1 cellular context compared by ENCODE assay signal in the genomic region with DNA sequence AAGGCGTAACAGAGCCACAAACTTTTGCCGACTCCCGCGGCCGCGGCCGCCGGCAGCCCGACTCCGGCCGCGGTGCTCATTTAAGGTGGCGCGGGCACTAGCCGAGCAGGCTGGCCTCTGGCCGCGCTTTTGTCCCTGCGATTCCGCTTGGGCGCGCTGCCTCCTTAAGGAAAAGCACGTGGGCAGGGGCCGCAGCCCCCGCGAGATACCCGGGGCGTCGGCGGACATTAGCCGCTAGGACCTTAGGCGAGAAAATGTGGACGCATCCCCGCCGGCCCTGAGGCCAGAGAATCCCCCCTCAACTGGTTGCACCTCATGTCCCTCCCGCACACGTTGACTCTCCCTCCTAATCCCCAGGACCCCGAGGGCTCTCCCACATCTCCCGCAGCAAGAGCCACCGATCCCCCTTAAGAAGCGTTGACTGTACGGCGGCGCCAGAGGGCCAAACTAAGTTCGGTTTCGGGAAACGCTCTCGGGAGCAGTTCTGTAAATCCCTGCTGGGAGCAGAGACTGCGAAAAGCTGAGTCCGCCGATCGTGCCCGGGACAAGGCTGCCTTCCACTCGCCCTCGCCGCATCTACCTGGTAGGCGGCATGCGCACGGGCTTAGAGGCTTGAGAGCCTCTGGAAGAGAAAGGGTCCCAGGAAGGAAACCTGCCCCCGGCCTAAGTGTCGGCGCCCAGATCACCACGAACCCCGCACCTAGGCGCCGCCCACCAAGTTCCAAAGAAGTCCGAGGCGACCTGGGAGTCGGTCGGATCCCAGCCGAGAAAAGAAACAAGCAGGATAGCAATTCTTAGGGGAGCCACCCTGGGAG.
TF ChIP-seq lines count a peak whose summit lies in the region.

No MANE protein-coding gene starts in this region.

TF ChIP-seq in WTC11, 78 proteins besides CTCF, POLR2A, EP300 and RAD21 (continued from another document and continues in another):
- TF ChIP-seq, protein P1, sequence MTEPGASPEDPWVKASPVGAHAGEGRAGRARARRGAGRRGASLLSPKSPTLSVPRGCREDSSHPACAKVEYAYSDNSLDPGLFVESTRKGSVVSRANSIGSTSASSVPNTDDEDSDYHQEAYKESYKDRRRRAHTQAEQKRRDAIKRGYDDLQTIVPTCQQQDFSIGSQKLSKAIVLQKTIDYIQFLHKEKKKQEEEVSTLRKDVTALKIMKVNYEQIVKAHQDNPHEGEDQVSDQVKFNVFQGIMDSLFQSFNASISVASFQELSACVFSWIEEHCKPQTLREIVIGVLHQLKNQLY (CRISPR knock-in tag; IDR thresholded peaks at IDR 0.05), result no peak
- TF ChIP-seq ZNF263 (CRISPR knock-in tag; IDR thresholded peaks at IDR 0.05; ENCODE audit: low read depth), result no peak; the same call in 1 of the 2 replicates
- TF ChIP-seq SP1 (CRISPR knock-in tag; conservative IDR thresholded peaks at IDR 0.05), result no peak; the same call in 1 of the 2 replicates
- 0 out of 2 replicates have a peak, but pooled peaks have one; percentile 19 for TF ChIP-seq ZNF423 (CRISPR knock-in tag; IDR thresholded peaks at IDR 0.05)
- TF ChIP-seq ESRRA (CRISPR knock-in tag; IDR thresholded peaks at IDR 0.05; ENCODE audit: borderline replicate concordance), result 0 out of 2 replicates have a peak, but pooled peaks have one; percentile 16
- 0 out of 2 replicates have a peak, but pooled peaks have one; percentile 44 for TF ChIP-seq TEAD4 (CRISPR knock-in tag; IDR thresholded peaks at IDR 0.05)
- TF ChIP-seq GABPB1 (CRISPR knock-in tag; IDR thresholded peaks at IDR 0.05), result peak; percentile 29; the same call in 1 of the 2 replicates
- TF ChIP-seq, protein P2, sequence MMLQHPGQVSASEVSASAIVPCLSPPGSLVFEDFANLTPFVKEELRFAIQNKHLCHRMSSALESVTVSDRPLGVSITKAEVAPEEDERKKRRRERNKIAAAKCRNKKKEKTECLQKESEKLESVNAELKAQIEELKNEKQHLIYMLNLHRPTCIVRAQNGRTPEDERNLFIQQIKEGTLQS (CRISPR knock-in tag; conservative IDR thresholded peaks at IDR 0.05), result no peak
- TF ChIP-seq CBFB (CRISPR knock-in tag; IDR thresholded peaks at IDR 0.05; ENCODE audit: low read depth), result 0 out of 2 replicates have a peak, but pooled peaks have one; percentile 41
- no peak for TF ChIP-seq PRRX2 (CRISPR knock-in tag; IDR thresholded peaks at IDR 0.05)
- no peak for TF ChIP-seq NFATC4 (CRISPR knock-in tag; IDR thresholded peaks at IDR 0.05)
- peak; percentile 60; the same call in 1 of the 2 replicates for TF ChIP-seq MYBL2 (CRISPR knock-in tag; IDR thresholded peaks at IDR 0.05)
- TF ChIP-seq, protein P3, sequence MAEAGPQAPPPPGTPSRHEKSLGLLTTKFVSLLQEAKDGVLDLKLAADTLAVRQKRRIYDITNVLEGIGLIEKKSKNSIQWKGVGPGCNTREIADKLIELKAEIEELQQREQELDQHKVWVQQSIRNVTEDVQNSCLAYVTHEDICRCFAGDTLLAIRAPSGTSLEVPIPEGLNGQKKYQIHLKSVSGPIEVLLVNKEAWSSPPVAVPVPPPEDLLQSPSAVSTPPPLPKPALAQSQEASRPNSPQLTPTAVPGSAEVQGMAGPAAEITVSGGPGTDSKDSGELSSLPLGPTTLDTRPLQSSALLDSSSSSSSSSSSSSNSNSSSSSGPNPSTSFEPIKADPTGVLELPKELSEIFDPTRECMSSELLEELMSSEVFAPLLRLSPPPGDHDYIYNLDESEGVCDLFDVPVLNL (CRISPR knock-in tag; IDR thresholded peaks at IDR 0.05; ENCODE audit: borderline replicate concordance, low read depth), result no peak
- TF ChIP-seq, protein P4, sequence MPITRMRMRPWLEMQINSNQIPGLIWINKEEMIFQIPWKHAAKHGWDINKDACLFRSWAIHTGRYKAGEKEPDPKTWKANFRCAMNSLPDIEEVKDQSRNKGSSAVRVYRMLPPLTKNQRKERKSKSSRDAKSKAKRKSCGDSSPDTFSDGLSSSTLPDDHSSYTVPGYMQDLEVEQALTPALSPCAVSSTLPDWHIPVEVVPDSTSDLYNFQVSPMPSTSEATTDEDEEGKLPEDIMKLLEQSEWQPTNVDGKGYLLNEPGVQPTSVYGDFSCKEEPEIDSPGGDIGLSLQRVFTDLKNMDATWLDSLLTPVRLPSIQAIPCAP (CRISPR knock-in tag; IDR thresholded peaks at IDR 0.05), result no peak
- TF ChIP-seq CREB1 (CRISPR knock-in tag; IDR thresholded peaks at IDR 0.05), result no peak
- TF ChIP-seq JUN (CRISPR knock-in tag; IDR thresholded peaks at IDR 0.05), result no peak
- TF ChIP-seq, protein P5, sequence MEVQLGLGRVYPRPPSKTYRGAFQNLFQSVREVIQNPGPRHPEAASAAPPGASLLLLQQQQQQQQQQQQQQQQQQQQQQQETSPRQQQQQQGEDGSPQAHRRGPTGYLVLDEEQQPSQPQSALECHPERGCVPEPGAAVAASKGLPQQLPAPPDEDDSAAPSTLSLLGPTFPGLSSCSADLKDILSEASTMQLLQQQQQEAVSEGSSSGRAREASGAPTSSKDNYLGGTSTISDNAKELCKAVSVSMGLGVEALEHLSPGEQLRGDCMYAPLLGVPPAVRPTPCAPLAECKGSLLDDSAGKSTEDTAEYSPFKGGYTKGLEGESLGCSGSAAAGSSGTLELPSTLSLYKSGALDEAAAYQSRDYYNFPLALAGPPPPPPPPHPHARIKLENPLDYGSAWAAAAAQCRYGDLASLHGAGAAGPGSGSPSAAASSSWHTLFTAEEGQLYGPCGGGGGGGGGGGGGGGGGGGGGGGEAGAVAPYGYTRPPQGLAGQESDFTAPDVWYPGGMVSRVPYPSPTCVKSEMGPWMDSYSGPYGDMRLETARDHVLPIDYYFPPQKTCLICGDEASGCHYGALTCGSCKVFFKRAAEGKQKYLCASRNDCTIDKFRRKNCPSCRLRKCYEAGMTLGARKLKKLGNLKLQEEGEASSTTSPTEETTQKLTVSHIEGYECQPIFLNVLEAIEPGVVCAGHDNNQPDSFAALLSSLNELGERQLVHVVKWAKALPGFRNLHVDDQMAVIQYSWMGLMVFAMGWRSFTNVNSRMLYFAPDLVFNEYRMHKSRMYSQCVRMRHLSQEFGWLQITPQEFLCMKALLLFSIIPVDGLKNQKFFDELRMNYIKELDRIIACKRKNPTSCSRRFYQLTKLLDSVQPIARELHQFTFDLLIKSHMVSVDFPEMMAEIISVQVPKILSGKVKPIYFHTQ (CRISPR knock-in tag; IDR thresholded peaks at IDR 0.05), result no peak
- no peak for TF ChIP-seq SOX15 (CRISPR knock-in tag; IDR thresholded peaks at IDR 0.05)
- TF ChIP-seq, protein P6, sequence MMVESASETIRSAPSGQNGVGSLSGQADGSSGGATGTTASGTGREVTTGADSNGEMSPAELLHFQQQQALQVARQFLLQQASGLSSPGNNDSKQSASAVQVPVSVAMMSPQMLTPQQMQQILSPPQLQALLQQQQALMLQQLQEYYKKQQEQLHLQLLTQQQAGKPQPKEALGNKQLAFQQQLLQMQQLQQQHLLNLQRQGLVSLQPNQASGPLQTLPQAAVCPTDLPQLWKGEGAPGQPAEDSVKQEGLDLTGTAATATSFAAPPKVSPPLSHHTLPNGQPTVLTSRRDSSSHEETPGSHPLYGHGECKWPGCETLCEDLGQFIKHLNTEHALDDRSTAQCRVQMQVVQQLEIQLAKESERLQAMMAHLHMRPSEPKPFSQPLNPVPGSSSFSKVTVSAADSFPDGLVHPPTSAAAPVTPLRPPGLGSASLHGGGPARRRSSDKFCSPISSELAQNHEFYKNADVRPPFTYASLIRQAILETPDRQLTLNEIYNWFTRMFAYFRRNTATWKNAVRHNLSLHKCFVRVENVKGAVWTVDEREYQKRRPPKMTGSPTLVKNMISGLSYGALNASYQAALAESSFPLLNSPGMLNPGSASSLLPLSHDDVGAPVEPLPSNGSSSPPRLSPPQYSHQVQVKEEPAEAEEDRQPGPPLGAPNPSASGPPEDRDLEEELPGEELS (CRISPR knock-in tag; IDR thresholded peaks at IDR 0.05), result no peak
- TF ChIP-seq, protein P7, sequence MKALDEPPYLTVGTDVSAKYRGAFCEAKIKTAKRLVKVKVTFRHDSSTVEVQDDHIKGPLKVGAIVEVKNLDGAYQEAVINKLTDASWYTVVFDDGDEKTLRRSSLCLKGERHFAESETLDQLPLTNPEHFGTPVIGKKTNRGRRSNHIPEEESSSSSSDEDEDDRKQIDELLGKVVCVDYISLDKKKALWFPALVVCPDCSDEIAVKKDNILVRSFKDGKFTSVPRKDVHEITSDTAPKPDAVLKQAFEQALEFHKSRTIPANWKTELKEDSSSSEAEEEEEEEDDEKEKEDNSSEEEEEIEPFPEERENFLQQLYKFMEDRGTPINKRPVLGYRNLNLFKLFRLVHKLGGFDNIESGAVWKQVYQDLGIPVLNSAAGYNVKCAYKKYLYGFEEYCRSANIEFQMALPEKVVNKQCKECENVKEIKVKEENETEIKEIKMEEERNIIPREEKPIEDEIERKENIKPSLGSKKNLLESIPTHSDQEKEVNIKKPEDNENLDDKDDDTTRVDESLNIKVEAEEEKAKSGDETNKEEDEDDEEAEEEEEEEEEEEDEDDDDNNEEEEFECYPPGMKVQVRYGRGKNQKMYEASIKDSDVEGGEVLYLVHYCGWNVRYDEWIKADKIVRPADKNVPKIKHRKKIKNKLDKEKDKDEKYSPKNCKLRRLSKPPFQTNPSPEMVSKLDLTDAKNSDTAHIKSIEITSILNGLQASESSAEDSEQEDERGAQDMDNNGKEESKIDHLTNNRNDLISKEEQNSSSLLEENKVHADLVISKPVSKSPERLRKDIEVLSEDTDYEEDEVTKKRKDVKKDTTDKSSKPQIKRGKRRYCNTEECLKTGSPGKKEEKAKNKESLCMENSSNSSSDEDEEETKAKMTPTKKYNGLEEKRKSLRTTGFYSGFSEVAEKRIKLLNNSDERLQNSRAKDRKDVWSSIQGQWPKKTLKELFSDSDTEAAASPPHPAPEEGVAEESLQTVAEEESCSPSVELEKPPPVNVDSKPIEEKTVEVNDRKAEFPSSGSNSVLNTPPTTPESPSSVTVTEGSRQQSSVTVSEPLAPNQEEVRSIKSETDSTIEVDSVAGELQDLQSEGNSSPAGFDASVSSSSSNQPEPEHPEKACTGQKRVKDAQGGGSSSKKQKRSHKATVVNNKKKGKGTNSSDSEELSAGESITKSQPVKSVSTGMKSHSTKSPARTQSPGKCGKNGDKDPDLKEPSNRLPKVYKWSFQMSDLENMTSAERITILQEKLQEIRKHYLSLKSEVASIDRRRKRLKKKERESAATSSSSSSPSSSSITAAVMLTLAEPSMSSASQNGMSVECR (CRISPR knock-in tag; IDR thresholded peaks at IDR 0.05; ENCODE audit: borderline replicate concordance), result peak; percentile 31; the same call in 1 of the 2 replicates
- TF ChIP-seq CREM (CRISPR knock-in tag; IDR thresholded peaks at IDR 0.05), result no peak
- TF ChIP-seq, protein P8, sequence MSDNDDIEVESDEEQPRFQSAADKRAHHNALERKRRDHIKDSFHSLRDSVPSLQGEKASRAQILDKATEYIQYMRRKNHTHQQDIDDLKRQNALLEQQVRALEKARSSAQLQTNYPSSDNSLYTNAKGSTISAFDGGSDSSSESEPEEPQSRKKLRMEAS (CRISPR knock-in tag; IDR thresholded peaks at IDR 0.05), result peak; percentile 89
- no peak for TF ChIP-seq OVOL2 (CRISPR knock-in tag; IDR thresholded peaks at IDR 0.05; ENCODE audit: borderline replicate concordance)
- 0 out of 2 replicates have a peak, but pooled peaks have one; percentile 17 for TF ChIP-seq KAT7 (CRISPR knock-in tag; IDR thresholded peaks at IDR 0.05; ENCODE audit: borderline replicate concordance)
- TF ChIP-seq, protein P9, sequence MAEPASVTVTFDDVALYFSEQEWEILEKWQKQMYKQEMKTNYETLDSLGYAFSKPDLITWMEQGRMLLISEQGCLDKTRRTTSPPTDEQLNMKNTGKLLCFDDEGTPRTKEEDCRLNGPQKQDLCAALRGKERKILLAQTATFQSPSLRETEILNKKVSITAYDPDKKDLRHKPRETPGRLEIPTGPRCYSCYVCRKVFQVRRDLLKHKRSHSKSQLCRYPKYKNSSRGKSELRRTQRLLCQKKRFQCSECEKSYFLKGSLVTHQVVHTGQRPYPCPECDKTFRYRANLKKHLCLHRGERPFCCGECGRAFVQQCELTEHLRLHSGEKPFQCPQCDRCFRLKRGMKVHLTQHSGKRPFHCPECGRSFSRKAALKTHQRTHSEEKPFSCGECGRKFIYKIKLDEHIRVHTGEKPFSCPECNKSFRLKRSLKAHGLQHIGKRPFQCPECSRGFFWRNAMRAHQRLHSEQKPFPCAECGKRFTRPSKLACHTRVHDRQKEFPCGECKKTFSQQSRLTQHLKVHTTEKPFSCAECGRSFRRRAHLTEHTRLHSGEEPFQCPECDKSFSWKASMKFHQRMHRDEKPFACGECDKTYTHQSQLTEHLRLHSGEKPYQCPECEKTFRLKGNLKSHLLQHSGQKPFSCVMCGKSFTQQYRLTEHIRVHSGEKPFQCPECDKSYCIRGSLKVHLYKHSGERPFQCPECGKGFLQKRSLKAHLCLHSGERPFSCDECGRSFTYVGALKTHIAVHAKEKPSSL (CRISPR knock-in tag; conservative IDR thresholded peaks at IDR 0.05), result no peak
- TF ChIP-seq, protein P10, sequence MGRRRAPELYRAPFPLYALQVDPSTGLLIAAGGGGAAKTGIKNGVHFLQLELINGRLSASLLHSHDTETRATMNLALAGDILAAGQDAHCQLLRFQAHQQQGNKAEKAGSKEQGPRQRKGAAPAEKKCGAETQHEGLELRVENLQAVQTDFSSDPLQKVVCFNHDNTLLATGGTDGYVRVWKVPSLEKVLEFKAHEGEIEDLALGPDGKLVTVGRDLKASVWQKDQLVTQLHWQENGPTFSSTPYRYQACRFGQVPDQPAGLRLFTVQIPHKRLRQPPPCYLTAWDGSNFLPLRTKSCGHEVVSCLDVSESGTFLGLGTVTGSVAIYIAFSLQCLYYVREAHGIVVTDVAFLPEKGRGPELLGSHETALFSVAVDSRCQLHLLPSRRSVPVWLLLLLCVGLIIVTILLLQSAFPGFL (CRISPR knock-in tag; IDR thresholded peaks at IDR 0.05; ENCODE audit: borderline replicate concordance), result 0 out of 2 replicates have a peak, but pooled peaks have one; percentile 75
- TF ChIP-seq, protein P11, sequence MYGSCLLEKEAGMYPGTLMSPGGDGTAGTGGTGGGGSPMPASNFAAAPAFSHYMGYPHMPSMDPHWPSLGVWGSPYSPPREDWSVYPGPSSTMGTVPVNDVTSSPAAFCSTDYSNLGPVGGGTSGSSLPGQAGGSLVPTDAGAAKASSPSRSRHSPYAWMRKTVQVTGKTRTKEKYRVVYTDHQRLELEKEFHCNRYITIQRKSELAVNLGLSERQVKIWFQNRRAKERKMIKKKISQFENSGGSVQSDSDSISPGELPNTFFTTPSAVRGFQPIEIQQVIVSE (CRISPR knock-in tag; IDR thresholded peaks at IDR 0.05; ENCODE audit: borderline replicate concordance), result no peak
- no peak for TF ChIP-seq EMX1 (CRISPR knock-in tag; IDR thresholded peaks at IDR 0.05)
- no peak for TF ChIP-seq NFYB (CRISPR knock-in tag; conservative IDR thresholded peaks at IDR 0.05; ENCODE audit: low read depth)
- no peak for TF ChIP-seq MXD4 (CRISPR knock-in tag; IDR thresholded peaks at IDR 0.05; ENCODE audit: borderline replicate concordance)
- no peak for TF ChIP-seq TEAD1 (CRISPR knock-in tag; IDR thresholded peaks at IDR 0.05)
- TF ChIP-seq ZNF232 (CRISPR knock-in tag; IDR thresholded peaks at IDR 0.05), result peak; percentile 83
- TF ChIP-seq ETV6 (CRISPR knock-in tag; IDR thresholded peaks at IDR 0.05), result 0 out of 2 replicates have a peak, but pooled peaks have one; percentile 31
- TF ChIP-seq, protein P12, sequence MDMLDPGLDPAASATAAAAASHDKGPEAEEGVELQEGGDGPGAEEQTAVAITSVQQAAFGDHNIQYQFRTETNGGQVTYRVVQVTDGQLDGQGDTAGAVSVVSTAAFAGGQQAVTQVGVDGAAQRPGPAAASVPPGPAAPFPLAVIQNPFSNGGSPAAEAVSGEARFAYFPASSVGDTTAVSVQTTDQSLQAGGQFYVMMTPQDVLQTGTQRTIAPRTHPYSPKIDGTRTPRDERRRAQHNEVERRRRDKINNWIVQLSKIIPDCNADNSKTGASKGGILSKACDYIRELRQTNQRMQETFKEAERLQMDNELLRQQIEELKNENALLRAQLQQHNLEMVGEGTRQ (CRISPR knock-in tag; IDR thresholded peaks at IDR 0.05), result peak; percentile 78
- no peak for TF ChIP-seq HMGA2 (CRISPR knock-in tag; IDR thresholded peaks at IDR 0.05)
- TF ChIP-seq ZNF121 (CRISPR knock-in tag; IDR thresholded peaks at IDR 0.05), result no peak
- no peak for TF ChIP-seq ZNF416 (CRISPR knock-in tag; IDR thresholded peaks at IDR 0.05)
